1 cellular context compared by ENCODE assay signal in the genomic region with DNA sequence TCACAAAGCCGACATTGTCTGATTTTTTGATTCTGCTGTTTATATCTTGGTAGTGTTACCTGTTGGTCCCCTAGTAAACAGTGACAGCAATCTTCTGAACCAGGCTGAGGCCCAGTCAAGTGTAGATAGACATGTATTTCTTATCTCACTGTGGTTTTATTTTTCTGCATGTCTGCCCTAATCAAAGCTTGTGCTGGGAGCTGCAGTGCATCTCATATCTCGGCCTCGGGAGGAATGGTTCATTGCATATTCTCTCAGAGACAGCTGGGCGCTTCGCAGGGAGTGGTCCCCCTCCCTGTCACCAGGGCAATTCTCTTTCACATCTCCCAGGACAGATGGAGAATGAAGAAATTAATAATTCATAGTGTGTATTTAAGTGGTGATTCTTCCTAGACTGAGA.
TF ChIP-seq lines count a peak whose summit lies in the region.

No MANE protein-coding gene starts in this region.

TF ChIP-seq in HepG2, 621 proteins besides CTCF, POLR2A, EP300 and RAD21:
- TF ChIP-seq CREBL2 (CRISPR knock-in tag; IDR thresholded peaks at IDR 0.05; ENCODE audit: borderline replicate concordance) (no peak), NRL (CRISPR knock-in tag; IDR thresholded peaks at IDR 0.05; ENCODE audit: borderline replicate concordance) (no peak), ZSCAN31 (CRISPR knock-in tag; IDR thresholded peaks at IDR 0.05; ENCODE audit: low read depth) (no peak), ZNF367 (CRISPR knock-in tag; IDR thresholded peaks at IDR 0.05; ENCODE audit: borderline replicate concordance) (no peak), ZNF749 (CRISPR knock-in tag; IDR thresholded peaks at IDR 0.05; ENCODE audit: borderline replicate concordance) (no peak), SP4 (CRISPR knock-in tag; IDR thresholded peaks at IDR 0.05) (no peak)
